Comparison of ENCODE assay signal across 19 cellular contexts in genomic region chr19:896999-897398, GRCh38. TPM values are rescaled to one million over a fixed set of nuclear protein-coding genes. Genes with fewer than 3 reads are reported as not detected.
DNase-seq lines count a peak whose midpoint lies in the region; ATAC-seq, FAIRE-seq and TF ChIP-seq lines count a peak whose summit lies in the region.
"Had no signal": no experiment of that assay in that cellular context is flagged by ENCODE, and none has a peak within 500 bp of the region (broad histone marks: within the 10 kb centered on the region; RNA-seq: fewer than 3 reads in every experiment).

No MANE protein-coding gene starts in this region.

- H3K27ac Mint-ChIP-seq in brain (peak overlapping the region in 3 of 5 experiments; percentile 49 to 81 (median 52)), neural crest cell (ENCODE audit: unreplicated experiment) (no peak overlapping the region)
- no peak overlapping the region for H3K27ac Mint-ChIP-seq in activated naive CD4-positive, alpha-beta T cell treated with anti-CD3 and anti-CD28 coated beads, Interleukin-2, amount 10 ng/mL, durations not matched to agents 7 days and 5 days
- H3K27ac Mint-ChIP-seq: H9 had no signal

- H3K79me2 ChIP-seq in HepG2 (ENCODE audit: insufficient read depth, low read length): peaks cover 6% of the 10 kb centered on the region

- no peak for FAIRE-seq in HepG2 (lab: Jason Lieb, UNC)
- FAIRE-seq: D721Med, G401.6, GM12892 had no signal

- H3K4me1 ChIP-seq in HepG2 (ENCODE audit: insufficient read depth, low read length): no peaks in the 10 kb centered on the region
- H3K4me1 ChIP-seq in right lobe of liver: peaks cover 0 to 2% (median 0%) of the 10 kb centered on the region in 4 donors

- no peaks in the 10 kb centered on the region for H3K27me3 Mint-ChIP-seq in brain
- peaks cover 6% of the 10 kb centered on the region for H3K27me3 Mint-ChIP-seq in neural crest cell (ENCODE audit: low read depth)
- no peaks in the 10 kb centered on the region for H3K27me3 Mint-ChIP-seq in activated naive CD4-positive, alpha-beta T cell treated with anti-CD3 and anti-CD28 coated beads, Interleukin-2, amount 10 ng/mL, durations not matched to agents 7 days and 5 days

- CTCF ChIA-PET in HepG2 (lab: Yijun Ruan, JAX; ENCODE audit: low intra/inter-chr PET ratio, low total read pairs): no interaction called here
- CTCF ChIA-PET in activated naive CD4-positive, alpha-beta T cell treated with anti-CD3 and anti-CD28 coated beads, Interleukin-2, amount 10 ng/mL, durations not matched to agents 7 days and 5 days (lab: Charles Lee): no interaction called here

- no peak overlapping the region for H3K9ac ChIP-seq in HepG2 (ENCODE audit: insufficient read depth, low read depth, low read length)

- H3K4me3 Mint-ChIP-seq in brain: no peak overlapping the region
- peak overlapping the region; percentile 38 for H3K4me3 Mint-ChIP-seq in neural crest cell
- no peak overlapping the region for H3K4me3 Mint-ChIP-seq in activated naive CD4-positive, alpha-beta T cell treated with anti-CD3 and anti-CD28 coated beads, Interleukin-2, amount 10 ng/mL, durations not matched to agents 7 days and 5 days
- H3K4me3 Mint-ChIP-seq: H9 had no signal

- in situ Hi-C loops in HepG2 (cut with HindIII; ENCODE audit: extremely low pct_ligation_motif_present, low pct_unique_long_range_greater_than_20kb): no loop called here

- H3K27ac ChIP-seq in HepG2 (ENCODE audit: extremely low read length, insufficient read depth, low read length) (no peak overlapping the region), right lobe of liver (no peak overlapping the region)

- intact Hi-C loops in HepG2 (cut with micrococcal nuclease; ENCODE audit: unreplicated experiment) (no loop called here), right lobe of liver (cut with DNase I) (no loop called here)

- H3K36me3 Mint-ChIP-seq in brain (peaks cover 11% of the 10 kb centered on the region), neural crest cell (ENCODE audit: low read depth) (no peaks in the 10 kb centered on the region)
- peaks cover 30% of the 10 kb centered on the region for H3K36me3 Mint-ChIP-seq in activated naive CD4-positive, alpha-beta T cell treated with anti-CD3 and anti-CD28 coated beads, Interleukin-2, amount 10 ng/mL, durations not matched to agents 7 days and 5 days

- no peaks in the 10 kb centered on the region for H4K20me1 ChIP-seq in HepG2 (ENCODE audit: insufficient read depth, low read length)

- TF ChIP-seq POLR2A in HepG2 (IDR thresholded peaks at IDR 0.05; ENCODE audit: insufficient read depth in 1 of 2, low read depth in 2 of 2, low read length in 2 of 2): no peak
- no peak for TF ChIP-seq POLR2A in right lobe of liver (IDR thresholded peaks at IDR 0.05)

- TF ChIP-seq CTCF in HepG2 (CRISPR knock-in tag; IDR thresholded peaks at IDR 0.05) (no peak), right lobe of liver (IDR thresholded peaks at IDR 0.05) (no peak), brain (conservative IDR thresholded peaks at IDR 0.05) (no peak), neural crest cell (conservative IDR thresholded peaks at IDR 0.05) (no peak)

- H3K4me2 ChIP-seq in HepG2 (ENCODE audit: low read depth, low read length): no peak overlapping the region

- DNase-seq in HepG2 (ENCODE audit: low spot score) (no peak), right lobe of liver (no peak), neural crest cell (ENCODE audit: low read depth, low spot score) (no peak), AML-193 (lab: John Stamatoyannopoulos, UW) (no peak), cerebellar nuclear complex (lab: John Stamatoyannopoulos, UW) (no peak)
- no peak for DNase-seq in activated naive CD4-positive, alpha-beta T cell treated with anti-CD3 and anti-CD28 coated beads, Interleukin-2, amount 10 ng/mL, durations not matched to agents 7 days and 5 days
- DNase-seq: 8988T; CD4-positive, alpha-beta memory T cell; DMS153; DMS79 treated with DMSO at 0.1 percent for 48 hours; EL; GOT3; IMR-90 had no signal

- H3K4me3 ChIP-seq in HepG2 (replicated peaks in 1 of 3; ENCODE audit: insufficient read depth in 1 of 3, low read depth in 2 of 3, low read length in 3 of 3) (no peak overlapping the region), right lobe of liver (no peak overlapping the region)
- H3K4me3 ChIP-seq: BLaER1 treated with 17β-estradiol and CSF1 and Interleukin-3, amounts not matched to agents 10 nM and 100 nM had no signal

- H3K4me1 Mint-ChIP-seq in brain: peaks cover 19% of the 10 kb centered on the region
- peaks cover 10% of the 10 kb centered on the region for H3K4me1 Mint-ChIP-seq in neural crest cell
- H3K4me1 Mint-ChIP-seq in activated naive CD4-positive, alpha-beta T cell treated with anti-CD3 and anti-CD28 coated beads, Interleukin-2, amount 10 ng/mL, durations not matched to agents 7 days and 5 days: peaks cover 27% of the 10 kb centered on the region

- POLR2A ChIA-PET in HepG2 (lab: Yijun Ruan, JAX): no interaction called here

- BruUV-seq in HepG2 (replicated peaks; lab: Mats Ljungman, UMichigan): TSS peak; percentile 64

- no peak for TF ChIP-seq RAD21 in HepG2 (CRISPR knock-in tag; IDR thresholded peaks at IDR 0.05)

- H3K9me3 Mint-ChIP-seq in brain (peaks cover 0 to 4% (median 0%) of the 10 kb centered on the region in 5 experiments), neural crest cell (no peaks in the 10 kb centered on the region)
- no peaks in the 10 kb centered on the region for H3K9me3 Mint-ChIP-seq in activated naive CD4-positive, alpha-beta T cell treated with anti-CD3 and anti-CD28 coated beads, Interleukin-2, amount 10 ng/mL, durations not matched to agents 7 days and 5 days
- H3K9me3 Mint-ChIP-seq: H9 had no signal

- TF ChIP-seq EP300 in HepG2 (IDR thresholded peaks at IDR 0.05; ENCODE audit: low read depth in 2 of 2, low read length in 2 of 2) (no peak), HepG2 (CRISPR knock-in tag; IDR thresholded peaks at IDR 0.05; ENCODE audit: borderline replicate concordance) (no peak)

- no peaks in the 10 kb centered on the region for H3K27me3 ChIP-seq in HepG2 (ENCODE audit: control insufficient read depth in 1 of 2, insufficient read depth in 2 of 2, low read length in 2 of 2)
- no peaks in the 10 kb centered on the region for H3K27me3 ChIP-seq in right lobe of liver
- H3K27me3 ChIP-seq: BLaER1 treated with 17β-estradiol and CSF1 and Interleukin-3, amounts not matched to agents 10 nM and 100 nM had no signal

- H2AFZ ChIP-seq in HepG2 (ENCODE audit: low read length): no peak overlapping the region

- H3K9me3 ChIP-seq in HepG2 (ENCODE audit: low read length) (no peaks in the 10 kb centered on the region), right lobe of liver (no peaks in the 10 kb centered on the region)
- H3K9me3 ChIP-seq: BLaER1 treated with 17β-estradiol and CSF1 and Interleukin-3, amounts not matched to agents 10 nM and 100 nM had no signal

- H3K36me3 ChIP-seq in HepG2 (replicated peaks in 1 of 2; ENCODE audit: control insufficient read depth in 1 of 2, insufficient read depth in 2 of 2, low read length in 2 of 2): peaks cover 5 to 15% of the 10 kb centered on the region in 2 experiments; a peak in 4 of 5 replicates
- peaks cover 0 to 6% (median 0%) of the 10 kb centered on the region in 4 donors for H3K36me3 ChIP-seq in right lobe of liver

- no peak for ATAC-seq in HepG2
- ATAC-seq in right lobe of liver: no peak

- 94% methylated on average over 11 of the region's 11 CpGs for WGBS in HepG2 (ENCODE audit: low lambda C conversion rate)
- WGBS in right lobe of liver (ENCODE audit: insufficient coverage, low coverage, low lambda C conversion rate, missing lambda C conversion rate): 88% methylated on average over 9 of the region's 11 CpGs

RNA-seq across cellular contexts. Expression of gene RNU6-9, which starts 3.7 kb away (rescaled TPM):
- under 0.01 TPM in 1 of 2 replicates, not detected in the other for total RNA-seq in HepG2 (2016; rRNA removed; fragmentation: Illumina TruSeq; extraction: Trizol)
- total RNA-seq in HepG2 (2016; cell fraction: cytosol; rRNA removed; fragmentation: Illumina TruSeq; extraction: Trizol; ENCODE audit: low read depth): under 0.01 TPM in 2 replicates
- under 0.01 TPM in 1 of 2 replicates, not detected in the other for total RNA-seq in HepG2 (2016; cell fraction: insoluble cytoplasmic fraction; rRNA removed; fragmentation: Illumina TruSeq; extraction: Trizol)
- under 0.01 TPM in 1 of 2 replicates, not detected in the other for total RNA-seq in HepG2 (2016; cell fraction: membrane; rRNA removed; fragmentation: Illumina TruSeq; extraction: Trizol)
- not detected in 2 replicates for total RNA-seq in HepG2 (2016; cell fraction: nucleus; rRNA removed; fragmentation: Illumina TruSeq; extraction: Trizol)
- polyA plus RNA-seq in HepG2 (2011; rRNA removed): not detected in 2 replicates
- polyA plus RNA-seq in HepG2 (2011; cell fraction: cytosol; rRNA removed): not detected in 2 replicates
- not detected in 2 replicates for polyA plus RNA-seq in HepG2 (2011; cell fraction: nucleus; rRNA removed)
- polyA plus RNA-seq in HepG2 (2012): not detected in 2 replicates
- not detected in 2 replicates for polyA plus RNA-seq in HepG2 (2016; cell fraction: cytosol; fragmentation: Illumina TruSeq; extraction: Trizol; ENCODE audit: low read depth)
- polyA plus RNA-seq in HepG2 (2016; cell fraction: insoluble cytoplasmic fraction; fragmentation: Illumina TruSeq; extraction: Trizol; ENCODE audit: low read depth): not detected in 2 replicates
- polyA plus RNA-seq in HepG2 (2016; cell fraction: membrane; fragmentation: Illumina TruSeq; extraction: Trizol; ENCODE audit: low read depth): not detected in 2 replicates
- polyA plus RNA-seq in HepG2 (2016; cell fraction: nucleus; fragmentation: Illumina TruSeq; extraction: Trizol; ENCODE audit: insufficient read depth, low read depth): not detected in 2 replicates
- under 0.01 TPM in 1 of 2 replicates, not detected in the other for polyA minus RNA-seq in HepG2 (2011; rRNA and poly(A)+ RNA removed; ENCODE audit: low replicate concordance)
- under 0.01 TPM in 1 of 2 replicates, not detected in the other for polyA minus RNA-seq in HepG2 (2011; cell fraction: cytosol; rRNA and poly(A)+ RNA removed)
- not detected in 2 replicates for polyA minus RNA-seq in HepG2 (2011; cell fraction: nucleus; rRNA and poly(A)+ RNA removed)
- not detected for total RNA-seq in right lobe of liver
- not detected for polyA plus RNA-seq in brain (ENCODE audit: insufficient read depth, low read depth, low replicate concordance)
- not detected in 2 replicates for total RNA-seq in neural crest cell
- total RNA-seq: CD4-positive, alpha-beta memory T cell; H9; IMR-90 had no signal
- polyA plus RNA-seq: CD4-positive, alpha-beta memory T cell; IMR-90 had no signal

RNA-seq across cellular contexts. Expression of gene MED16, which starts 4.0 kb away (rescaled TPM):
- total RNA-seq in HepG2 (2016; rRNA removed; fragmentation: Illumina TruSeq; extraction: Trizol): 14.8 and 18.4 TPM in 2 replicates
- 6.4 and 6.7 TPM in 2 replicates for total RNA-seq in HepG2 (2016; cell fraction: cytosol; rRNA removed; fragmentation: Illumina TruSeq; extraction: Trizol; ENCODE audit: low read depth)
- 14.0 and 16.4 TPM in 2 replicates for total RNA-seq in HepG2 (2016; cell fraction: insoluble cytoplasmic fraction; rRNA removed; fragmentation: Illumina TruSeq; extraction: Trizol)
- 12.3 and 14.3 TPM in 2 replicates for total RNA-seq in HepG2 (2016; cell fraction: membrane; rRNA removed; fragmentation: Illumina TruSeq; extraction: Trizol)
- total RNA-seq in HepG2 (2016; cell fraction: nucleus; rRNA removed; fragmentation: Illumina TruSeq; extraction: Trizol): 11.3 and 13.2 TPM in 2 replicates
- 13.3 and 16.9 TPM in 2 replicates for polyA plus RNA-seq in HepG2 (2011; rRNA removed)
- polyA plus RNA-seq in HepG2 (2011; cell fraction: cytosol; rRNA removed): 17.9 and 30.0 TPM in 2 replicates
- 45.6 and 56.5 TPM in 2 replicates for polyA plus RNA-seq in HepG2 (2011; cell fraction: nucleus; rRNA removed)
- 19.2 and 24.7 TPM in 2 replicates for polyA plus RNA-seq in HepG2 (2012)
- 7.2 and 8.1 TPM in 2 replicates for polyA plus RNA-seq in HepG2 (2016; cell fraction: cytosol; fragmentation: Illumina TruSeq; extraction: Trizol; ENCODE audit: low read depth)
- polyA plus RNA-seq in HepG2 (2016; cell fraction: insoluble cytoplasmic fraction; fragmentation: Illumina TruSeq; extraction: Trizol; ENCODE audit: low read depth): 21.8 and 29.1 TPM in 2 replicates
- polyA plus RNA-seq in HepG2 (2016; cell fraction: membrane; fragmentation: Illumina TruSeq; extraction: Trizol; ENCODE audit: low read depth): 15.5 and 16.0 TPM in 2 replicates
- 24.9 and 32.1 TPM in 2 replicates for polyA plus RNA-seq in HepG2 (2016; cell fraction: nucleus; fragmentation: Illumina TruSeq; extraction: Trizol; ENCODE audit: insufficient read depth, low read depth)
- polyA minus RNA-seq in HepG2 (2011; rRNA and poly(A)+ RNA removed; ENCODE audit: low replicate concordance): 17.7 and 77.2 TPM in 2 replicates
- polyA minus RNA-seq in HepG2 (2011; cell fraction: cytosol; rRNA and poly(A)+ RNA removed): 45.1 and 51.0 TPM in 2 replicates
- polyA minus RNA-seq in HepG2 (2011; cell fraction: nucleus; rRNA and poly(A)+ RNA removed): 14.5 and 15.0 TPM in 2 replicates
- total RNA-seq in right lobe of liver: 10 to 100 TPM; 32.0 to 35.7 (median 33.3) TPM
- polyA plus RNA-seq in brain (ENCODE audit: insufficient read depth, low read depth, low replicate concordance): 95.1 TPM
- total RNA-seq in neural crest cell: 73.9 and 77.7 TPM in 2 replicates

RNA-seq across cellular contexts. Expression of gene R3HDM4, which starts 16.0 kb away (rescaled TPM):
- total RNA-seq in HepG2 (2016; rRNA removed; fragmentation: Illumina TruSeq; extraction: Trizol) (21.8 and 26.2 TPM in 2 replicates), right lobe of liver (10 to 100 TPM; 14.5 to 28.2 (median 20.5) TPM), neural crest cell (47.7 and 50.9 TPM in 2 replicates)
- total RNA-seq in HepG2 (2016; cell fraction: cytosol; rRNA removed; fragmentation: Illumina TruSeq; extraction: Trizol; ENCODE audit: low read depth): 17.5 and 31.0 TPM in 2 replicates
- total RNA-seq in HepG2 (2016; cell fraction: insoluble cytoplasmic fraction; rRNA removed; fragmentation: Illumina TruSeq; extraction: Trizol): 22.0 and 24.7 TPM in 2 replicates
- 29.7 and 34.2 TPM in 2 replicates for total RNA-seq in HepG2 (2016; cell fraction: membrane; rRNA removed; fragmentation: Illumina TruSeq; extraction: Trizol)
- 16.4 and 18.7 TPM in 2 replicates for total RNA-seq in HepG2 (2016; cell fraction: nucleus; rRNA removed; fragmentation: Illumina TruSeq; extraction: Trizol)
- polyA plus RNA-seq in HepG2 (2011; rRNA removed) (26.9 and 40.4 TPM in 2 replicates), brain (ENCODE audit: insufficient read depth, low read depth, low replicate concordance) (96.1 TPM)
- 30.7 and 39.0 TPM in 2 replicates for polyA plus RNA-seq in HepG2 (2011; cell fraction: cytosol; rRNA removed)
- polyA plus RNA-seq in HepG2 (2011; cell fraction: nucleus; rRNA removed): 57.8 and 68.0 TPM in 2 replicates
- polyA plus RNA-seq in HepG2 (2012): 22.6 and 31.3 TPM in 2 replicates
- 24.5 and 25.3 TPM in 2 replicates for polyA plus RNA-seq in HepG2 (2016; cell fraction: cytosol; fragmentation: Illumina TruSeq; extraction: Trizol; ENCODE audit: low read depth)
- 39.3 and 43.4 TPM in 2 replicates for polyA plus RNA-seq in HepG2 (2016; cell fraction: insoluble cytoplasmic fraction; fragmentation: Illumina TruSeq; extraction: Trizol; ENCODE audit: low read depth)
- 44.4 and 45.0 TPM in 2 replicates for polyA plus RNA-seq in HepG2 (2016; cell fraction: membrane; fragmentation: Illumina TruSeq; extraction: Trizol; ENCODE audit: low read depth)
- polyA plus RNA-seq in HepG2 (2016; cell fraction: nucleus; fragmentation: Illumina TruSeq; extraction: Trizol; ENCODE audit: insufficient read depth, low read depth): 58.7 and 76.5 TPM in 2 replicates
- 15.6 and 40.4 TPM in 2 replicates for polyA minus RNA-seq in HepG2 (2011; rRNA and poly(A)+ RNA removed; ENCODE audit: low replicate concordance)
- 11.7 and 15.6 TPM in 2 replicates for polyA minus RNA-seq in HepG2 (2011; cell fraction: cytosol; rRNA and poly(A)+ RNA removed)
- 8.1 and 9.8 TPM in 2 replicates for polyA minus RNA-seq in HepG2 (2011; cell fraction: nucleus; rRNA and poly(A)+ RNA removed)

RNA-seq across cellular contexts. Expression of gene KISS1R, which starts 20.1 kb away (rescaled TPM):
- total RNA-seq in HepG2 (2016; rRNA removed; fragmentation: Illumina TruSeq; extraction: Trizol) (3.9 and 10.2 TPM in 2 replicates), right lobe of liver (under 1 TPM in 1 of 6 experiments, not detected in 5; 0.47 TPM), neural crest cell (2.2 and 2.4 TPM in 2 replicates)
- total RNA-seq in HepG2 (2016; cell fraction: cytosol; rRNA removed; fragmentation: Illumina TruSeq; extraction: Trizol; ENCODE audit: low read depth): 4.7 and 5.1 TPM in 2 replicates
- 3.2 and 9.6 TPM in 2 replicates for total RNA-seq in HepG2 (2016; cell fraction: insoluble cytoplasmic fraction; rRNA removed; fragmentation: Illumina TruSeq; extraction: Trizol)
- 7.1 and 8.6 TPM in 2 replicates for total RNA-seq in HepG2 (2016; cell fraction: membrane; rRNA removed; fragmentation: Illumina TruSeq; extraction: Trizol)
- 8.2 and 8.4 TPM in 2 replicates for total RNA-seq in HepG2 (2016; cell fraction: nucleus; rRNA removed; fragmentation: Illumina TruSeq; extraction: Trizol)
- polyA plus RNA-seq in HepG2 (2011; rRNA removed) (1.1 and 1.5 TPM in 2 replicates), brain (ENCODE audit: insufficient read depth, low read depth, low replicate concordance) (0.73 TPM)
- 1.6 and 3.0 TPM in 2 replicates for polyA plus RNA-seq in HepG2 (2011; cell fraction: cytosol; rRNA removed)
- polyA plus RNA-seq in HepG2 (2011; cell fraction: nucleus; rRNA removed): 10.4 and 11.9 TPM in 2 replicates
- polyA plus RNA-seq in HepG2 (2012): 2.8 and 4.0 TPM in 2 replicates
- polyA plus RNA-seq in HepG2 (2016; cell fraction: cytosol; fragmentation: Illumina TruSeq; extraction: Trizol; ENCODE audit: low read depth): 3.6 and 4.4 TPM in 2 replicates
- polyA plus RNA-seq in HepG2 (2016; cell fraction: insoluble cytoplasmic fraction; fragmentation: Illumina TruSeq; extraction: Trizol; ENCODE audit: low read depth): 4.2 and 5.9 TPM in 2 replicates
- polyA plus RNA-seq in HepG2 (2016; cell fraction: membrane; fragmentation: Illumina TruSeq; extraction: Trizol; ENCODE audit: low read depth): 4.5 and 6.0 TPM in 2 replicates
- 15.3 and 19.1 TPM in 2 replicates for polyA plus RNA-seq in HepG2 (2016; cell fraction: nucleus; fragmentation: Illumina TruSeq; extraction: Trizol; ENCODE audit: insufficient read depth, low read depth)
- polyA minus RNA-seq in HepG2 (2011; rRNA and poly(A)+ RNA removed; ENCODE audit: low replicate concordance): 5.9 TPM in 1 of 2 replicates, not detected in the other
- polyA minus RNA-seq in HepG2 (2011; cell fraction: cytosol; rRNA and poly(A)+ RNA removed): 2.4 and 3.7 TPM in 2 replicates
- 0.50 and 0.77 TPM in 2 replicates for polyA minus RNA-seq in HepG2 (2011; cell fraction: nucleus; rRNA and poly(A)+ RNA removed)
- total RNA-seq: IMR-90 had no signal
- polyA plus RNA-seq: IMR-90 had no signal

RNA-seq across cellular contexts. Expression of gene ARID3A, which starts 28.8 kb away (rescaled TPM):
- total RNA-seq in HepG2 (2016; rRNA removed; fragmentation: Illumina TruSeq; extraction: Trizol) (53.8 and 71.3 TPM in 2 replicates), right lobe of liver (1 to 10 TPM in 5 of 6 experiments, under 1 TPM in 1; 0.74 to 5.3 (median 1.9) TPM), neural crest cell (48.4 and 58.9 TPM in 2 replicates)
- total RNA-seq in HepG2 (2016; cell fraction: cytosol; rRNA removed; fragmentation: Illumina TruSeq; extraction: Trizol; ENCODE audit: low read depth): 26.5 and 31.5 TPM in 2 replicates
- 41.5 and 68.9 TPM in 2 replicates for total RNA-seq in HepG2 (2016; cell fraction: insoluble cytoplasmic fraction; rRNA removed; fragmentation: Illumina TruSeq; extraction: Trizol)
- total RNA-seq in HepG2 (2016; cell fraction: membrane; rRNA removed; fragmentation: Illumina TruSeq; extraction: Trizol): 56.8 and 62.2 TPM in 2 replicates
- 35.6 and 47.1 TPM in 2 replicates for total RNA-seq in HepG2 (2016; cell fraction: nucleus; rRNA removed; fragmentation: Illumina TruSeq; extraction: Trizol)
- polyA plus RNA-seq in HepG2 (2011; rRNA removed) (77.9 and 102 TPM in 2 replicates), brain (ENCODE audit: insufficient read depth, low read depth, low replicate concordance) (3.0 TPM)
- 44.7 and 68.0 TPM in 2 replicates for polyA plus RNA-seq in HepG2 (2011; cell fraction: cytosol; rRNA removed)
- 150 and 160 TPM in 2 replicates for polyA plus RNA-seq in HepG2 (2011; cell fraction: nucleus; rRNA removed)
- polyA plus RNA-seq in HepG2 (2012): 78.6 and 99.3 TPM in 2 replicates
- polyA plus RNA-seq in HepG2 (2016; cell fraction: cytosol; fragmentation: Illumina TruSeq; extraction: Trizol; ENCODE audit: low read depth): 31.0 and 31.3 TPM in 2 replicates
- 58.1 and 70.4 TPM in 2 replicates for polyA plus RNA-seq in HepG2 (2016; cell fraction: insoluble cytoplasmic fraction; fragmentation: Illumina TruSeq; extraction: Trizol; ENCODE audit: low read depth)
- polyA plus RNA-seq in HepG2 (2016; cell fraction: membrane; fragmentation: Illumina TruSeq; extraction: Trizol; ENCODE audit: low read depth): 47.1 and 58.2 TPM in 2 replicates
- polyA plus RNA-seq in HepG2 (2016; cell fraction: nucleus; fragmentation: Illumina TruSeq; extraction: Trizol; ENCODE audit: insufficient read depth, low read depth): 76.0 and 89.6 TPM in 2 replicates
- polyA minus RNA-seq in HepG2 (2011; rRNA and poly(A)+ RNA removed; ENCODE audit: low replicate concordance): 15.5 and 299 TPM in 2 replicates
- polyA minus RNA-seq in HepG2 (2011; cell fraction: cytosol; rRNA and poly(A)+ RNA removed): 163 and 199 TPM in 2 replicates
- polyA minus RNA-seq in HepG2 (2011; cell fraction: nucleus; rRNA and poly(A)+ RNA removed): 48.5 and 77.1 TPM in 2 replicates

Comparison
In these comparisons a context has a peak if more than half of its experiments do, and no peak if none do; other contexts are left out.
1. H3K27ac Mint-ChIP-seq: peak in brain (3 of 5); none in neural crest cell (single experiment) and activated naive CD4-positive, alpha-beta T cell treated with anti-CD3 and anti-CD28 coated beads, Interleukin-2, amount 10 ng/mL, durations not matched to agents 7 days and 5 days (single experiment).